ENCODE assay signal across 8 cellular contexts in genomic region chr1:225845633-225846259, GRCh38. TPM values are rescaled to one million over a fixed set of nuclear protein-coding genes. Genes with fewer than 3 reads are reported as not detected.
A peak's percentile ranks its signal among the peaks of the same experiment; 100 is the strongest.
DNase-seq lines count a peak whose midpoint lies in the region; ATAC-seq, FAIRE-seq and TF ChIP-seq lines count a peak whose summit lies in the region.

No MANE protein-coding gene starts in this region.

- TF ChIP-seq CTCF in BE2C (IDR thresholded peaks at IDR 0.05; ENCODE audit: low read depth, low read length) = peak; percentile 89

- ATAC-seq in Right ventricle myocardium superior (ENCODE audit: poor library complexity) (peak; percentile 77), HG03139 (IDR thresholded peaks at IDR 0.05; ENCODE audit: unreplicated experiment) (no peak)

- intact Hi-C loops in Right ventricle myocardium superior (cut with DNase I) (loop anchor here (2.0 kb wide), 1 partner anchor 67 kb away; no protein-coding TSS in a partner anchor), posterior cingulate gyrus (cut with DNase I) (loop anchor here (5.0 to 10.0 kb wide), 2 partner anchors 33 to 129 kb away; partner anchors contain the start of gene EPHX1)
- intact Hi-C loops in activated T-helper 1 cell treated with anti-CD3 and anti-CD28 coated beads, Interleukin-12 subunit alpha, Interleukin-12 subunit beta, Interleukin-2, Interleukin-4 antibody, amounts not matched to agents 30 ng/mL and 10 ng/mL and 1 ng/mL, durations not matched to agents 14 hours and 24 hours and 36 hours (cut with micrococcal nuclease) = no loop called here

- no peaks in the 10 kb centered on the region for H3K27me3 Mint-ChIP-seq in activated T-helper 1 cell treated with anti-CD3 and anti-CD28 coated beads, Interleukin-12 subunit alpha, Interleukin-12 subunit beta, Interleukin-2, Interleukin-4 antibody, amounts not matched to agents 30 ng/mL and 10 ng/mL and 1 ng/mL, durations not matched to agents 14 hours and 24 hours and 36 hours (ENCODE audit: insufficient read depth)

- peaks cover 9% of the 10 kb centered on the region for H3K4me1 Mint-ChIP-seq in activated T-helper 1 cell treated with anti-CD3 and anti-CD28 coated beads, Interleukin-12 subunit alpha, Interleukin-12 subunit beta, Interleukin-2, Interleukin-4 antibody, amounts not matched to agents 30 ng/mL and 10 ng/mL and 1 ng/mL, durations not matched to agents 14 hours and 24 hours and 36 hours (ENCODE audit: low read depth)

- H3K9me3 Mint-ChIP-seq in activated T-helper 1 cell treated with anti-CD3 and anti-CD28 coated beads, Interleukin-12 subunit alpha, Interleukin-12 subunit beta, Interleukin-2, Interleukin-4 antibody, amounts not matched to agents 30 ng/mL and 10 ng/mL and 1 ng/mL, durations not matched to agents 14 hours and 24 hours and 36 hours = no peaks in the 10 kb centered on the region

- DNase-seq in BE2C (peak; percentile 91), H54 (ENCODE audit: insufficient read length, low spot score) (peak; percentile 72), NCI-H82 treated with DMSO at 0.1 percent for 48 hours (lab: John Stamatoyannopoulos, UW; ENCODE audit: unreplicated experiment) (peak; percentile 67), Right ventricle myocardium superior (peak; percentile 85), posterior cingulate gyrus (peak in 9 of 10 donors; percentile 36 to 93 (median 63))
- peak; percentile 44 for DNase-seq in activated naive CD4-positive, alpha-beta T cell treated with anti-CD3 and anti-CD28 coated beads, Interleukin-2, amount 50 U/mL, for 16 hours
- DNase-seq in activated T-helper 1 cell treated with anti-CD3 and anti-CD28 coated beads, Interleukin-12 subunit alpha, Interleukin-12 subunit beta, Interleukin-2, Interleukin-4 antibody, amounts not matched to agents 30 ng/mL and 10 ng/mL and 1 ng/mL, durations not matched to agents 14 hours and 24 hours and 36 hours (ENCODE audit: low spot score) = no peak

- no peaks in the 10 kb centered on the region for H3K27me3 ChIP-seq in BE2C

- H3K36me3 Mint-ChIP-seq in activated T-helper 1 cell treated with anti-CD3 and anti-CD28 coated beads, Interleukin-12 subunit alpha, Interleukin-12 subunit beta, Interleukin-2, Interleukin-4 antibody, amounts not matched to agents 30 ng/mL and 10 ng/mL and 1 ng/mL, durations not matched to agents 14 hours and 24 hours and 36 hours (ENCODE audit: low read depth) = peaks cover 22% of the 10 kb centered on the region

- H3K4me3 Mint-ChIP-seq in activated T-helper 1 cell treated with anti-CD3 and anti-CD28 coated beads, Interleukin-12 subunit alpha, Interleukin-12 subunit beta, Interleukin-2, Interleukin-4 antibody, amounts not matched to agents 30 ng/mL and 10 ng/mL and 1 ng/mL, durations not matched to agents 14 hours and 24 hours and 36 hours = no peak overlapping the region

- no peak overlapping the region for H3K27ac Mint-ChIP-seq in activated T-helper 1 cell treated with anti-CD3 and anti-CD28 coated beads, Interleukin-12 subunit alpha, Interleukin-12 subunit beta, Interleukin-2, Interleukin-4 antibody, amounts not matched to agents 30 ng/mL and 10 ng/mL and 1 ng/mL, durations not matched to agents 14 hours and 24 hours and 36 hours

- no peak for TF ChIP-seq POLR2A in H54 (IDR thresholded peaks at IDR 0.05; ENCODE audit: low read depth, low read length)

- no peak overlapping the region for H3K4me3 ChIP-seq in BE2C (ENCODE audit: low read depth, low read length)

- FAIRE-seq in H54 (lab: Jason Lieb, UNC) = no peak

- no peaks in the 10 kb centered on the region for H3K36me3 ChIP-seq in BE2C

- H3K9me3 ChIP-seq in BE2C = no peaks in the 10 kb centered on the region

- peaks cover 9% of the 10 kb centered on the region for H3K4me1 ChIP-seq in BE2C

RNA-seq across cellular contexts. Expression of gene EPHX1, which starts 35.8 kb away (rescaled TPM):
- polyA plus RNA-seq in BE2C (2012; ENCODE audit: insufficient read depth, insufficient read length, low read depth) = 19.8 TPM
- total RNA-seq in Right ventricle myocardium superior = 68.6 TPM
- total RNA-seq in activated T-helper 1 cell treated with anti-CD3 and anti-CD28 coated beads, Interleukin-12 subunit alpha, Interleukin-12 subunit beta, Interleukin-2, Interleukin-4 antibody, amounts not matched to agents 30 ng/mL and 10 ng/mL and 1 ng/mL, durations not matched to agents 14 hours and 24 hours and 36 hours = 1.0 and 1.6 TPM in 2 replicates

RNA-seq across cellular contexts. Expression of gene TMEM63A, which starts 36.4 kb away (rescaled TPM):
- 0.59 TPM for polyA plus RNA-seq in BE2C (2012; ENCODE audit: insufficient read depth, insufficient read length, low read depth)
- total RNA-seq in Right ventricle myocardium superior = 37.0 TPM
- total RNA-seq in activated T-helper 1 cell treated with anti-CD3 and anti-CD28 coated beads, Interleukin-12 subunit alpha, Interleukin-12 subunit beta, Interleukin-2, Interleukin-4 antibody, amounts not matched to agents 30 ng/mL and 10 ng/mL and 1 ng/mL, durations not matched to agents 14 hours and 24 hours and 36 hours = 20.4 and 23.4 TPM in 2 replicates

RNA-seq across cellular contexts. Expression of gene LEFTY1, which starts 43.2 kb away (rescaled TPM):
- not detected for polyA plus RNA-seq in BE2C (2012; ENCODE audit: insufficient read depth, insufficient read length, low read depth)
- 0.13 TPM for total RNA-seq in Right ventricle myocardium superior
- 0.12 TPM in 1 of 2 replicates, not detected in the other for total RNA-seq in activated T-helper 1 cell treated with anti-CD3 and anti-CD28 coated beads, Interleukin-12 subunit alpha, Interleukin-12 subunit beta, Interleukin-2, Interleukin-4 antibody, amounts not matched to agents 30 ng/mL and 10 ng/mL and 1 ng/mL, durations not matched to agents 14 hours and 24 hours and 36 hours

Comparison
In these comparisons a context has a peak if more than half of its experiments do, and no peak if none do; other contexts are left out.
1. RNA of gene EPHX1, which starts 35.8 kb away (total RNA-seq): 68.6 TPM in Right ventricle myocardium superior (single experiment); 1.0 to 1.6 TPM in activated T-helper 1 cell treated with anti-CD3 and anti-CD28 coated beads, Interleukin-12 subunit alpha, Interleukin-12 subunit beta, Interleukin-2, Interleukin-4 antibody, amounts not matched to agents 30 ng/mL and 10 ng/mL and 1 ng/mL, durations not matched to agents 14 hours and 24 hours and 36 hours; every median in the first group is over 10 times any median in the second.